14 cellular contexts compared by ENCODE assay signal in genomic region chr18:4854664-4855063, GRCh38.
"Had no signal": no experiment of that assay in that cellular context is flagged by ENCODE, and none has a peak within 500 bp of the region (broad histone marks: within the 10 kb centered on the region; RNA-seq: fewer than 3 reads in every experiment).

No MANE protein-coding gene starts in this region.

- H3K4me3 ChIP-seq: gastrocnemius medialis, lung, pancreas, tibial artery, vagina had no signal

- H3K4me1 ChIP-seq: gastrocnemius medialis, pancreas, vagina had no signal

- H3K36me3 ChIP-seq: gastrocnemius medialis, pancreas, tibial artery, vagina had no signal

- H3K4me3 Mint-ChIP-seq: activated naive CD8-positive, alpha-beta T cell treated with anti-CD3 and anti-CD28 coated beads, Interleukin-2, amount 10 ng/mL, durations not matched to agents 7 days and 5 days; T-helper 1 cell treated with Interleukin-12 subunit alpha and Interleukin-12 subunit beta and Interleukin-4 antibody, amounts not matched to agents 30 μg/mL and 1 μg/mL, for 36 hours had no signal

- H3K9me3 ChIP-seq: gastrocnemius medialis, pancreas, tibial artery, vagina had no signal

- H3K27ac Mint-ChIP-seq: activated naive CD8-positive, alpha-beta T cell treated with anti-CD3 and anti-CD28 coated beads, Interleukin-2, amount 10 ng/mL, durations not matched to agents 7 days and 5 days; T-helper 1 cell treated with Interleukin-12 subunit alpha and Interleukin-12 subunit beta and Interleukin-4 antibody, amounts not matched to agents 30 μg/mL and 1 μg/mL, for 36 hours had no signal

- H3K27me3 Mint-ChIP-seq: activated naive CD8-positive, alpha-beta T cell treated with anti-CD3 and anti-CD28 coated beads, Interleukin-2, amount 10 ng/mL, durations not matched to agents 7 days and 5 days had no signal

- H3K27me3 ChIP-seq: gastrocnemius medialis, pancreas, tibial artery, vagina had no signal

- H3K27ac ChIP-seq: gastrocnemius medialis, pancreas, tibial artery, vagina had no signal

- H3K4me1 Mint-ChIP-seq: activated naive CD8-positive, alpha-beta T cell treated with anti-CD3 and anti-CD28 coated beads, Interleukin-2, amount 10 ng/mL, durations not matched to agents 7 days and 5 days had no signal

- DNase-seq: activated CD4-positive, alpha-beta T cell treated with anti-CD3 and anti-CD28 coated beads for 4 hours; activated CD8-positive, alpha-beta memory T cell treated with anti-CD3 and anti-CD28 coated beads, Interleukin-2, amount 50 U/mL, for 48 hours; activated naive CD8-positive, alpha-beta T cell treated with anti-CD3 and anti-CD28 coated beads, Interleukin-2, amount 10 ng/mL, durations not matched to agents 7 days and 5 days; cerebellar nuclear complex; dermis blood vessel endothelial cell; erythroblast; gastrocnemius medialis; left colon; pancreas; stimulated activated CD4-positive, alpha-beta T cell treated with anti-CD3 and anti-CD28 coated beads, Interleukin-1b, Interleukin-23, amount 100 ng/mL, for 48 hours; tibial artery had no signal

- H3K36me3 Mint-ChIP-seq: activated naive CD8-positive, alpha-beta T cell treated with anti-CD3 and anti-CD28 coated beads, Interleukin-2, amount 10 ng/mL, durations not matched to agents 7 days and 5 days had no signal
